ENCODE assay signal across 1 cellular context in the genomic region with DNA sequence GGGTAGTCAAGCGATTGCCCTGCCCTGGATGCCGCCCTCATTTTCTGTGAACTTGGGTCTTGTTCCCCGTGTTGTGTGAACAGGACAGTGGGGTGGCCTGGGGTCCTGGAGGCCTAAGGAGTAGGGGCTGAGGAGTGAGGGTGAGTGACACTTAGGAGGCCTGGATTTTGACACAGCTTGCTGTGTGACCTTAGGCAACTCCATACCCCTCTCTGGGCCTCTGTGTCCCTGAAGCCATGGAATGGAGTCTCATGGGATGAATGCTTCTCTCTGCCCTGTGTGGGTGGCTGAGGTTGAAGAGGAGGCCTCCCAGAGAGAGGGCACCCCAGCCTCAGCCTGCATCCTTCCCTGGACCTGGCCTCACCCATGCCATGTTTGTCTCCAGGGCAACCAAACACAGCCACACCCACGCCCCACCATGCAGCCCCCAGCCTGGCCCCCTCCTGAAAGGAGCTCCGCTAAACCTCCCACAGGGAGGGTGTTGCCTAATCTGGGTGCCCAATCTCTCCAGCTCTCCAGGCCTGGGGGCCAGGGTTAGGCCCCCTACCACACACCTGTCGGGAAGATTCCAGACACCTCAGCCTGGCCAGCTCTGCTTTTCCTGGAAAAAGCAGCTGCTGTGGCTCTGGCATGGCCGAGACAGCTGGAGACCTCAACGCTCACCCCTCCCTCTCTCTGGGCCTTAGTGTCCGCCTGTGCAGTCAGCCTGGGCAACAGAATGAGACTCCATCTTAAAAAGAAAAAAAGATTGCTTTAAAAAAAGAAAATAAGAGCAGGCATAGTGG.
TF ChIP-seq lines count a peak whose summit lies in the region.

No MANE protein-coding gene starts in this region.

TF ChIP-seq in HepG2, 621 proteins besides CTCF, POLR2A, EP300 and RAD21:
- TF ChIP-seq ZMYM3 (CRISPR knock-in tag; IDR thresholded peaks at IDR 0.05) = 0 out of 2 replicates have a peak, but pooled peaks have one; percentile 23
- TF ChIP-seq SYNCRIP (IDR thresholded peaks at IDR 0.05; ENCODE audit: insufficient read depth, low read depth, low read length) = no peak
- TF ChIP-seq, protein P1, sequence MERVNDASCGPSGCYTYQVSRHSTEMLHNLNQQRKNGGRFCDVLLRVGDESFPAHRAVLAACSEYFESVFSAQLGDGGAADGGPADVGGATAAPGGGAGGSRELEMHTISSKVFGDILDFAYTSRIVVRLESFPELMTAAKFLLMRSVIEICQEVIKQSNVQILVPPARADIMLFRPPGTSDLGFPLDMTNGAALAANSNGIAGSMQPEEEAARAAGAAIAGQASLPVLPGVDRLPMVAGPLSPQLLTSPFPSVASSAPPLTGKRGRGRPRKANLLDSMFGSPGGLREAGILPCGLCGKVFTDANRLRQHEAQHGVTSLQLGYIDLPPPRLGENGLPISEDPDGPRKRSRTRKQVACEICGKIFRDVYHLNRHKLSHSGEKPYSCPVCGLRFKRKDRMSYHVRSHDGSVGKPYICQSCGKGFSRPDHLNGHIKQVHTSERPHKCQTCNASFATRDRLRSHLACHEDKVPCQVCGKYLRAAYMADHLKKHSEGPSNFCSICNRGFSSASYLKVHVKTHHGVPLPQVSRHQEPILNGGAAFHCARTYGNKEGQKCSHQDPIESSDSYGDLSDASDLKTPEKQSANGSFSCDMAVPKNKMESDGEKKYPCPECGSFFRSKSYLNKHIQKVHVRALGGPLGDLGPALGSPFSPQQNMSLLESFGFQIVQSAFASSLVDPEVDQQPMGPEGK (CRISPR knock-in tag; IDR thresholded peaks at IDR 0.05) = peak; percentile 29; the same call in 1 of the 2 replicates
- TF ChIP-seq ZNF205 (CRISPR knock-in tag; IDR thresholded peaks at IDR 0.05) = no peak
- TF ChIP-seq ZNF766 (CRISPR knock-in tag; IDR thresholded peaks at IDR 0.05; ENCODE audit: borderline replicate concordance) = no peak
- TF ChIP-seq, protein P2, sequence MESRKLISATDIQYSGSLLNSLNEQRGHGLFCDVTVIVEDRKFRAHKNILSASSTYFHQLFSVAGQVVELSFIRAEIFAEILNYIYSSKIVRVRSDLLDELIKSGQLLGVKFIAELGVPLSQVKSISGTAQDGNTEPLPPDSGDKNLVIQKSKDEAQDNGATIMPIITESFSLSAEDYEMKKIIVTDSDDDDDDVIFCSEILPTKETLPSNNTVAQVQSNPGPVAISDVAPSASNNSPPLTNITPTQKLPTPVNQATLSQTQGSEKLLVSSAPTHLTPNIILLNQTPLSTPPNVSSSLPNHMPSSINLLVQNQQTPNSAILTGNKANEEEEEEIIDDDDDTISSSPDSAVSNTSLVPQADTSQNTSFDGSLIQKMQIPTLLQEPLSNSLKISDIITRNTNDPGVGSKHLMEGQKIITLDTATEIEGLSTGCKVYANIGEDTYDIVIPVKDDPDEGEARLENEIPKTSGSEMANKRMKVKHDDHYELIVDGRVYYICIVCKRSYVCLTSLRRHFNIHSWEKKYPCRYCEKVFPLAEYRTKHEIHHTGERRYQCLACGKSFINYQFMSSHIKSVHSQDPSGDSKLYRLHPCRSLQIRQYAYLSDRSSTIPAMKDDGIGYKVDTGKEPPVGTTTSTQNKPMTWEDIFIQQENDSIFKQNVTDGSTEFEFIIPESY (CRISPR knock-in tag; IDR thresholded peaks at IDR 0.05) = 0 out of 2 replicates have a peak, but pooled peaks have one; percentile 13
- no peak for TF ChIP-seq ZNF652 (CRISPR knock-in tag; IDR thresholded peaks at IDR 0.05; ENCODE audit: borderline replicate concordance, low read depth)
- peak; percentile 97 for TF ChIP-seq ZNF768 (CRISPR knock-in tag; IDR thresholded peaks at IDR 0.05)
- no peak for TF ChIP-seq KLF15 (CRISPR knock-in tag; IDR thresholded peaks at IDR 0.05; ENCODE audit: borderline replicate concordance)
